In the genomic region with DNA sequence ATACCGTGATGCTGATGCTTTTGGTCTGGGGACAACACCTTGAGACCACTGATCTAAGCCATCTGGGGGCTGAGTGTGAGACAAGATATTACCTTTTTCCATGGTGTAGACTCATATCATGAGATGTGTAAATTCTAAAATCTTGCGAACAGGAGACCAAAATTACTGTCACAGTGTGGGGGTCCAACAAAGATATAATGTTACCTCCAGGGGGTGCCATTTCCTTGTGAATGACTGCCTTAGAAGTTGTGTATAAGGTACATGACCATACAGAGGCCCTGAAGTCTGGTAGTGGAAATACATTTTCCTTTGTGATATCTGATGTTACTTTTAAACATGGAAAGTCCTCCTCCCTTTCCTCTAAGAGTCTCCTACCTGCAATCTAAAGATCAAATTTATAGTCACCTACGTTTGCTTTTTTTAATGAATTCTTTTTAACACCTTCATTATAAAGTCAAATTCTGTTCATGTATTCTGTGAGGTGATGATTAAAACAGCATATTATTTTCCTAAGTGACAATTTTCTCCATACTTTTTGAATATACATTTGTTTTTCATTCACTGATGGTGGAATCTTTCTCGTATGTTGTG, we compare ENCODE assay signal across 8 cellular contexts.
A peak's percentile ranks its signal among the peaks of the same experiment; 100 is the strongest.
DNase-seq lines count a peak whose midpoint lies in the region; ATAC-seq, FAIRE-seq and TF ChIP-seq lines count a peak whose summit lies in the region.

No MANE protein-coding gene starts in this region.

- no peak overlapping the region for H3K9ac ChIP-seq in SK-N-SH

- WGBS in SK-N-SH (ENCODE audit: low lambda C conversion rate) = 94% methylated on average over 4 of the region's 4 CpGs

- TF ChIP-seq EP300 in SK-N-SH (IDR thresholded peaks at IDR 0.05; ENCODE audit: borderline replicate concordance in 1 of 2, low read depth in 1 of 2, low read length in 1 of 2) = no peak

- no peaks in the 10 kb centered on the region for H3K27me3 ChIP-seq in SK-N-SH (ENCODE audit: insufficient read depth)

- no peak overlapping the region for H2AFZ ChIP-seq in SK-N-SH (ENCODE audit: low read depth)

- DNase-seq in AG08396 (ENCODE audit: low spot score) (peak; percentile 19), GM18507 (ENCODE audit: extremely low spot score, insufficient read length, low read depth) (peak; percentile 0), HT1080 (ENCODE audit: low read depth) (peak; percentile 50), SK-N-SH (peak; percentile 7), foreskin melanocyte (peak; percentile 38), sciatic nerve (ENCODE audit: low spot score) (no peak), GM12892 (ENCODE audit: insufficient read length) (no peak)
- no peak for DNase-seq in activated CD8-positive, alpha-beta memory T cell treated with anti-CD3 and anti-CD28 coated beads, Interleukin-2, amount 50 U/mL, for 48 hours

- peaks cover 8 to 28% of the 10 kb centered on the region in 2 experiments for H3K4me1 ChIP-seq in SK-N-SH (ENCODE audit: control insufficient read depth in 1 of 2, insufficient read depth in 2 of 2, low read depth in 1 of 2, low read length in 1 of 2)

- TF ChIP-seq RAD21 in SK-N-SH (IDR thresholded peaks at IDR 0.05; ENCODE audit: low read length) = peak; percentile 77

- no peaks in the 10 kb centered on the region for H3K9me3 ChIP-seq in SK-N-SH

- H3F3A ChIP-seq in SK-N-SH (replicated peaks; ENCODE audit: insufficient read depth) = peaks cover 8% of the 10 kb centered on the region

- H3K4me3 ChIP-seq in SK-N-SH (ENCODE audit: low read depth in 2 of 2, low read length in 1 of 2) = no peak overlapping the region

- peak overlapping the region in 1 of 2 experiments; percentile 87; a peak in 1 of 4 replicates for H3K27ac ChIP-seq in SK-N-SH (ENCODE audit: low read depth in 2 of 2, low read length in 1 of 2)

- TF ChIP-seq CTCF in SK-N-SH (IDR thresholded peaks at IDR 0.05) = peak; percentile 68

- H3K79me2 ChIP-seq in SK-N-SH (ENCODE audit: insufficient read depth) = no peaks in the 10 kb centered on the region

- H4K20me1 ChIP-seq in SK-N-SH (ENCODE audit: insufficient read depth) = no peaks in the 10 kb centered on the region

- intact Hi-C loops in sciatic nerve (cut with DNase I) = no loop called here

- peak; percentile 74 for FAIRE-seq in GM18507 (lab: Jason Lieb, UNC)
- no peak for FAIRE-seq in GM12892 (lab: Jason Lieb, UNC)

- no peak overlapping the region for H3K4me2 ChIP-seq in SK-N-SH

- no peaks in the 10 kb centered on the region for H3K36me3 ChIP-seq in SK-N-SH (replicated peaks in 1 of 2; ENCODE audit: control insufficient read depth in 1 of 2, insufficient read depth in 2 of 2, low read length in 1 of 2)

- no peaks in the 10 kb centered on the region; the same call in 1 of the 2 replicates for H3K9me2 ChIP-seq in SK-N-SH

- peak; percentile 80 for ATAC-seq in sciatic nerve

- no peak for TF ChIP-seq POLR2A in GM12892 (IDR thresholded peaks at IDR 0.05; ENCODE audit: low read depth, low read length)

- POLR2A ChIA-PET in SK-N-SH (lab: Yijun Ruan, JAX) = no interaction called here

- CTCF ChIA-PET in SK-N-SH (lab: Yijun Ruan, JAX) = interaction anchor here (1.1 to 3.4 kb wide), 2 partner anchors 53 to 145 kb away, joined by 4 to 14 read pairs; no protein-coding TSS in a partner anchor

TF ChIP-seq in SK-N-SH, 30 proteins besides CTCF, POLR2A, EP300 and RAD21:
- TF ChIP-seq, protein P1, sequence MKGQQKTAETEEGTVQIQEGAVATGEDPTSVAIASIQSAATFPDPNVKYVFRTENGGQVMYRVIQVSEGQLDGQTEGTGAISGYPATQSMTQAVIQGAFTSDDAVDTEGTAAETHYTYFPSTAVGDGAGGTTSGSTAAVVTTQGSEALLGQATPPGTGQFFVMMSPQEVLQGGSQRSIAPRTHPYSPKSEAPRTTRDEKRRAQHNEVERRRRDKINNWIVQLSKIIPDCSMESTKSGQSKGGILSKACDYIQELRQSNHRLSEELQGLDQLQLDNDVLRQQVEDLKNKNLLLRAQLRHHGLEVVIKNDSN (IDR thresholded peaks at IDR 0.05; ENCODE audit: borderline replicate concordance, low read depth) = no peak
- TF ChIP-seq SMC3 (IDR thresholded peaks at IDR 0.05; ENCODE audit: low read depth, low read length) (peak; percentile 73), NRF1 (IDR thresholded peaks at IDR 0.05; ENCODE audit: low read depth, low read length) (no peak)
TF ChIP-seq in SK-N-SH: peak in this region for 1.

Comparison
In these comparisons a context has a peak if more than half of its experiments do, and no peak if none do; other contexts are left out.
1. DNase-seq: peak in AG08396 (single experiment), GM18507 (single experiment), HT1080 (single experiment), SK-N-SH (single experiment) and foreskin melanocyte (single experiment); none in sciatic nerve (single experiment), GM12892 (single experiment) and activated CD8-positive, alpha-beta memory T cell treated with anti-CD3 and anti-CD28 coated beads, Interleukin-2, amount 50 U/mL, for 48 hours (single experiment).